Comparison of ENCODE assay signal across 31 cellular contexts in genomic region chr16:61544165-61544564, GRCh38.
"Had no signal": no experiment of that assay in that cellular context is flagged by ENCODE, and none has a peak within 500 bp of the region (broad histone marks: within the 10 kb centered on the region; RNA-seq: fewer than 3 reads in every experiment).

No MANE protein-coding gene starts in this region.

- H3K36me3 ChIP-seq: lower lobe of right lung, pancreas, prostate gland, stomach, thyroid gland, transverse colon, upper lobe of left lung, vagina had no signal

- H3K4me3 ChIP-seq: lower lobe of right lung, pancreas, prostate gland, skin epidermis, stomach, testis, thyroid gland, transverse colon, upper lobe of left lung, vagina had no signal

- ATAC-seq: left cardiac atrium; left lobe of liver; lower lobe of right lung; natural killer cell; pancreas; right cardiac atrium; sciatic nerve; stimulated activated naive B cell treated with anti-CD40 and anti-IgM and Interleukin-4, amounts not matched to agents 10 μg/mL and 1 μg/mL and 100 μg/mL, for 72 hours; stimulated activated naive CD8-positive, alpha-beta T cell treated with anti-CD3 and anti-CD28 coated beads, Interleukin-15, Interleukin-2, amounts not matched to agents 100 U/mL and 50 U/mL, for 24 hours had no signal

- H3K9me3 ChIP-seq: lower lobe of right lung, pancreas, prostate gland, testis, thyroid gland, transverse colon, upper lobe of left lung, vagina had no signal

- H3K4me1 ChIP-seq: lower lobe of right lung, pancreas, prostate gland, stomach, testis, thyroid gland, transverse colon, upper lobe of left lung, vagina had no signal

- H3K9me3 Mint-ChIP-seq: mesothelial cell of epicardium, nephron progenitor cell had no signal

- H3K4me3 Mint-ChIP-seq: mesothelial cell of epicardium; naive B cell; natural killer cell; nephron progenitor cell; stimulated activated naive B cell treated with anti-CD40 and anti-IgM and Interleukin-4, amounts not matched to agents 10 μg/mL and 1 μg/mL and 100 μg/mL, for 72 hours had no signal

- H3K4me1 Mint-ChIP-seq: mesothelial cell of epicardium; naive B cell; natural killer cell; nephron progenitor cell; stimulated activated naive B cell treated with anti-CD40 and anti-IgM and Interleukin-4, amounts not matched to agents 10 μg/mL and 1 μg/mL and 100 μg/mL, for 72 hours had no signal

- H3K27ac Mint-ChIP-seq: mesothelial cell of epicardium; naive B cell; natural killer cell; nephron progenitor cell; stimulated activated naive B cell treated with anti-CD40 and anti-IgM and Interleukin-4, amounts not matched to agents 10 μg/mL and 1 μg/mL and 100 μg/mL, for 72 hours had no signal

- H3K36me3 Mint-ChIP-seq: mesothelial cell of epicardium; naive B cell; stimulated activated naive B cell treated with anti-CD40 and anti-IgM and Interleukin-4, amounts not matched to agents 10 μg/mL and 1 μg/mL and 100 μg/mL, for 72 hours had no signal

- H3K27ac ChIP-seq: lower lobe of right lung, pancreas, prostate gland, skin epidermis, stomach, testis, thyroid gland, transverse colon, upper lobe of left lung, vagina had no signal

- DNase-seq: hippocampal formation; kidney glomerular epithelial cell; left cardiac atrium; lower lobe of right lung; mammary epithelial cell; mesenchymal stem cell; naive B cell; natural killer cell; nephron progenitor cell; nucleus accumbens; pancreas; posterior cingulate gyrus; retina; right cardiac atrium; stimulated activated CD4-positive, alpha-beta T cell treated with anti-CD3 and anti-CD28 coated beads, Interleukin-12 subunit alpha, Interleukin-12 subunit beta, amount 100 ng/mL, for 4 hours; stimulated activated CD4-positive, alpha-beta T cell treated with anti-CD3 and anti-CD28 coated beads, Interleukin-15, amount 100 ng/mL, for 24 hours; stimulated activated CD4-positive, alpha-beta T cell treated with anti-CD3 and anti-CD28 coated beads, Interleukin-2, amount 100 ng/mL, for 24 hours; stimulated activated CD4-positive, alpha-beta T cell treated with anti-CD3 and anti-CD28 coated beads, Interleukin-4, amount 100 ng/mL, for 1 hour; stimulated activated naive B cell treated with anti-CD40 and anti-IgM and Interleukin-4, amounts not matched to agents 10 μg/mL and 1 μg/mL and 100 μg/mL, for 72 hours; stimulated activated naive CD8-positive, alpha-beta T cell treated with anti-CD3 and anti-CD28 coated beads, Interleukin-15, Interleukin-2, amounts not matched to agents 100 U/mL and 50 U/mL, for 24 hours; stomach; testis; thyroid gland; transverse colon; upper lobe of left lung had no signal

- H3K27me3 Mint-ChIP-seq: naive B cell; stimulated activated naive B cell treated with anti-CD40 and anti-IgM and Interleukin-4, amounts not matched to agents 10 μg/mL and 1 μg/mL and 100 μg/mL, for 72 hours had no signal

- H3K27me3 ChIP-seq: pancreas, stomach, testis, thyroid gland, transverse colon, upper lobe of left lung, vagina had no signal
